In the genomic region with DNA sequence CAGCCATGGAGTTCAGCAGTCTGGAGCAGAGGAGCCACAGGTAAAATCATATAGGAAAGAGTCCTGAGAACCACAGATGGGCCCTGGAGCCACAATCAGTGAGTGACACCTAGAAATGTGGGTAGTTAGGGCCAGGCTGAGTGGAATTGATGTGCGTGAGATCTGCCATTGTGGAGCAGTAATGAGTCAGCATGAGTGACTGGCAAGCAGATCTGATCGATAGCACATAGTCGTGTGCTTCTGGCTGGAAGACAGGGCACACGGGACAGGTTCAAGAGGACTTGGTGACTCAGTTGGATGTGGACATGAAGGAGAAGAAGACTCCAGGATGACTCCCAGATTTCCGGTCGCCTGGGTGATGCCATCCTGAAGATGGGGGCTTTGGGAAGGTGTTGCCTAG, we compare ENCODE assay signal across 2 cellular contexts.
TF ChIP-seq lines count a peak whose summit lies in the region.

No MANE protein-coding gene starts in this region.

TF ChIP-seq in SK-N-SH, 30 proteins besides CTCF, POLR2A, EP300 and RAD21:
- TF ChIP-seq, protein P1, sequence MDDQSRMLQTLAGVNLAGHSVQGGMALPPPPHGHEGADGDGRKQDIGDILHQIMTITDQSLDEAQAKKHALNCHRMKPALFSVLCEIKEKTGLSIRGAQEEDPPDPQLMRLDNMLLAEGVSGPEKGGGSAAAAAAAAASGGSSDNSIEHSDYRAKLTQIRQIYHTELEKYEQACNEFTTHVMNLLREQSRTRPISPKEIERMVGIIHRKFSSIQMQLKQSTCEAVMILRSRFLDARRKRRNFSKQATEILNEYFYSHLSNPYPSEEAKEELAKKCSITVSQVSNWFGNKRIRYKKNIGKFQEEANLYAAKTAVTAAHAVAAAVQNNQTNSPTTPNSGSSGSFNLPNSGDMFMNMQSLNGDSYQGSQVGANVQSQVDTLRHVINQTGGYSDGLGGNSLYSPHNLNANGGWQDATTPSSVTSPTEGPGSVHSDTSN (IDR thresholded peaks at IDR 0.05) = peak; percentile 55; the same call in 1 of the 2 replicates
- TF ChIP-seq FOSL2 (IDR thresholded peaks at IDR 0.05; ENCODE audit: borderline replicate concordance, low read depth) = no peak
- TF ChIP-seq FOXM1 (IDR thresholded peaks at IDR 0.05; ENCODE audit: low read depth) = no peak

TF ChIP-seq in SK-N-SH treated with all-trans-retinoic acid at 6 μM for 48 hours, 23 proteins besides CTCF, POLR2A, EP300 and RAD21 (continued from another document):
- TF ChIP-seq ZNF565 (CRISPR knock-in tag; conservative IDR thresholded peaks at IDR 0.05; ENCODE audit: low read depth) (no peak), TOX (CRISPR knock-in tag; IDR thresholded peaks at IDR 0.05; ENCODE audit: borderline replicate concordance) (no peak), BACH2 (CRISPR knock-in tag; IDR thresholded peaks at IDR 0.05; ENCODE audit: borderline replicate concordance) (no peak), ZFP30 (CRISPR knock-in tag; IDR thresholded peaks at IDR 0.05) (no peak), ZC3H10 (CRISPR knock-in tag; IDR thresholded peaks at IDR 0.05) (no peak), RARB (CRISPR knock-in tag; IDR thresholded peaks at IDR 0.05) (no peak), CSDC2 (CRISPR knock-in tag; IDR thresholded peaks at IDR 0.05) (no peak), ZNF8 (CRISPR knock-in tag; IDR thresholded peaks at IDR 0.05) (no peak), ESRRG (CRISPR knock-in tag; IDR thresholded peaks at IDR 0.05) (no peak)
- TF ChIP-seq, protein P2, sequence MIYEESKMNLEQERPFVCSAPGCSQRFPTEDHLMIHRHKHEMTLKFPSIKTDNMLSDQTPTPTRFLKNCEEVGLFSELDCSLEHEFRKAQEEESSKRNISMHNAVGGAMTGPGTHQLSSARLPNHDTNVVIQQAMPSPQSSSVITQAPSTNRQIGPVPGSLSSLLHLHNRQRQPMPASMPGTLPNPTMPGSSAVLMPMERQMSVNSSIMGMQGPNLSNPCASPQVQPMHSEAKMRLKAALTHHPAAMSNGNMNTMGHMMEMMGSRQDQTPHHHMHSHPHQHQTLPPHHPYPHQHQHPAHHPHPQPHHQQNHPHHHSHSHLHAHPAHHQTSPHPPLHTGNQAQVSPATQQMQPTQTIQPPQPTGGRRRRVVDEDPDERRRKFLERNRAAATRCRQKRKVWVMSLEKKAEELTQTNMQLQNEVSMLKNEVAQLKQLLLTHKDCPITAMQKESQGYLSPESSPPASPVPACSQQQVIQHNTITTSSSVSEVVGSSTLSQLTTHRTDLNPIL (CRISPR knock-in tag; IDR thresholded peaks at IDR 0.05; ENCODE audit: low read depth) = no peak
- TF ChIP-seq, protein P3, sequence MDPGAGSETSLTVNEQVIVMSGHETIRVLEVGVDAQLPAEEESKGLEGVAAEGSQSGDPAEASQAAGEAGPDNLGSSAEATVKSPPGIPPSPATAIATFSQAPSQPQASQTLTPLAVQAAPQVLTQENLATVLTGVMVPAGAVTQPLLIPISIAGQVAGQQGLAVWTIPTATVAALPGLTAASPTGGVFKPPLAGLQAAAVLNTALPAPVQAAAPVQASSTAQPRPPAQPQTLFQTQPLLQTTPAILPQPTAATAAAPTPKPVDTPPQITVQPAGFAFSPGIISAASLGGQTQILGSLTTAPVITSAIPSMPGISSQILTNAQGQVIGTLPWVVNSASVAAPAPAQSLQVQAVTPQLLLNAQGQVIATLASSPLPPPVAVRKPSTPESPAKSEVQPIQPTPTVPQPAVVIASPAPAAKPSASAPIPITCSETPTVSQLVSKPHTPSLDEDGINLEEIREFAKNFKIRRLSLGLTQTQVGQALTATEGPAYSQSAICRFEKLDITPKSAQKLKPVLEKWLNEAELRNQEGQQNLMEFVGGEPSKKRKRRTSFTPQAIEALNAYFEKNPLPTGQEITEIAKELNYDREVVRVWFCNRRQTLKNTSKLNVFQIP (CRISPR knock-in tag; IDR thresholded peaks at IDR 0.05; ENCODE audit: borderline replicate concordance, low read depth) = no peak
- TF ChIP-seq, protein P4, sequence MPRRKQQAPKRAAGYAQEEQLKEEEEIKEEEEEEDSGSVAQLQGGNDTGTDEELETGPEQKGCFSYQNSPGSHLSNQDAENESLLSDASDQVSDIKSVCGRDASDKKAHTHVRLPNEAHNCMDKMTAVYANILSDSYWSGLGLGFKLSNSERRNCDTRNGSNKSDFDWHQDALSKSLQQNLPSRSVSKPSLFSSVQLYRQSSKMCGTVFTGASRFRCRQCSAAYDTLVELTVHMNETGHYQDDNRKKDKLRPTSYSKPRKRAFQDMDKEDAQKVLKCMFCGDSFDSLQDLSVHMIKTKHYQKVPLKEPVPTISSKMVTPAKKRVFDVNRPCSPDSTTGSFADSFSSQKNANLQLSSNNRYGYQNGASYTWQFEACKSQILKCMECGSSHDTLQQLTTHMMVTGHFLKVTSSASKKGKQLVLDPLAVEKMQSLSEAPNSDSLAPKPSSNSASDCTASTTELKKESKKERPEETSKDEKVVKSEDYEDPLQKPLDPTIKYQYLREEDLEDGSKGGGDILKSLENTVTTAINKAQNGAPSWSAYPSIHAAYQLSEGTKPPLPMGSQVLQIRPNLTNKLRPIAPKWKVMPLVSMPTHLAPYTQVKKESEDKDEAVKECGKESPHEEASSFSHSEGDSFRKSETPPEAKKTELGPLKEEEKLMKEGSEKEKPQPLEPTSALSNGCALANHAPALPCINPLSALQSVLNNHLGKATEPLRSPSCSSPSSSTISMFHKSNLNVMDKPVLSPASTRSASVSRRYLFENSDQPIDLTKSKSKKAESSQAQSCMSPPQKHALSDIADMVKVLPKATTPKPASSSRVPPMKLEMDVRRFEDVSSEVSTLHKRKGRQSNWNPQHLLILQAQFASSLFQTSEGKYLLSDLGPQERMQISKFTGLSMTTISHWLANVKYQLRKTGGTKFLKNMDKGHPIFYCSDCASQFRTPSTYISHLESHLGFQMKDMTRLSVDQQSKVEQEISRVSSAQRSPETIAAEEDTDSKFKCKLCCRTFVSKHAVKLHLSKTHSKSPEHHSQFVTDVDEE (CRISPR knock-in tag; IDR thresholded peaks at IDR 0.05) = no peak
- TF ChIP-seq, protein P5, sequence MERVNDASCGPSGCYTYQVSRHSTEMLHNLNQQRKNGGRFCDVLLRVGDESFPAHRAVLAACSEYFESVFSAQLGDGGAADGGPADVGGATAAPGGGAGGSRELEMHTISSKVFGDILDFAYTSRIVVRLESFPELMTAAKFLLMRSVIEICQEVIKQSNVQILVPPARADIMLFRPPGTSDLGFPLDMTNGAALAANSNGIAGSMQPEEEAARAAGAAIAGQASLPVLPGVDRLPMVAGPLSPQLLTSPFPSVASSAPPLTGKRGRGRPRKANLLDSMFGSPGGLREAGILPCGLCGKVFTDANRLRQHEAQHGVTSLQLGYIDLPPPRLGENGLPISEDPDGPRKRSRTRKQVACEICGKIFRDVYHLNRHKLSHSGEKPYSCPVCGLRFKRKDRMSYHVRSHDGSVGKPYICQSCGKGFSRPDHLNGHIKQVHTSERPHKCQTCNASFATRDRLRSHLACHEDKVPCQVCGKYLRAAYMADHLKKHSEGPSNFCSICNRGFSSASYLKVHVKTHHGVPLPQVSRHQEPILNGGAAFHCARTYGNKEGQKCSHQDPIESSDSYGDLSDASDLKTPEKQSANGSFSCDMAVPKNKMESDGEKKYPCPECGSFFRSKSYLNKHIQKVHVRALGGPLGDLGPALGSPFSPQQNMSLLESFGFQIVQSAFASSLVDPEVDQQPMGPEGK (CRISPR knock-in tag; IDR thresholded peaks at IDR 0.05; ENCODE audit: borderline replicate concordance) = no peak
- TF ChIP-seq, protein P6, sequence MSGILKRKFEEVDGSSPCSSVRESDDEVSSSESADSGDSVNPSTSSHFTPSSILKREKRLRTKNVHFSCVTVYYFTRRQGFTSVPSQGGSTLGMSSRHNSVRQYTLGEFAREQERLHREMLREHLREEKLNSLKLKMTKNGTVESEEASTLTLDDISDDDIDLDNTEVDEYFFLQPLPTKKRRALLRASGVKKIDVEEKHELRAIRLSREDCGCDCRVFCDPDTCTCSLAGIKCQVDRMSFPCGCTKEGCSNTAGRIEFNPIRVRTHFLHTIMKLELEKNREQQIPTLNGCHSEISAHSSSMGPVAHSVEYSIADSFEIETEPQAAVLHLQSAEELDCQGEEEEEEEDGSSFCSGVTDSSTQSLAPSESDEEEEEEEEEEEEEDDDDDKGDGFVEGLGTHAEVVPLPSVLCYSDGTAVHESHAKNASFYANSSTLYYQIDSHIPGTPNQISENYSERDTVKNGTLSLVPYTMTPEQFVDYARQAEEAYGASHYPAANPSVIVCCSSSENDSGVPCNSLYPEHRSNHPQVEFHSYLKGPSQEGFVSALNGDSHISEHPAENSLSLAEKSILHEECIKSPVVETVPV (CRISPR knock-in tag; IDR thresholded peaks at IDR 0.05) = no peak
